ENCODE assay signal across 8 cellular contexts in genomic region chr19:14529254-14530004, GRCh38. TPM values are rescaled to one million over a fixed set of nuclear protein-coding genes. Genes with fewer than 3 reads are reported as not detected.
A peak's percentile ranks its signal among the peaks of the same experiment; 100 is the strongest.
DNase-seq lines count a peak whose midpoint lies in the region; ATAC-seq and TF ChIP-seq lines count a peak whose summit lies in the region.

TECR (plus strand) TSS chr19:14529594; CDS start chr19:14529697, 103 bp downstream.

- peak; percentile 96 for ATAC-seq in HG02870 (IDR thresholded peaks at IDR 0.05; ENCODE audit: unreplicated experiment)
- peak; percentile 97 to 99 (median 98) for ATAC-seq in heart left ventricle
- ATAC-seq in upper lobe of left lung (ENCODE audit: low FRiP score in 2 of 2), result peak; percentile 99 to 100

- H3K27me3 ChIP-seq in heart left ventricle, result no peaks in the 10 kb centered on the region
- H3K27me3 ChIP-seq in upper lobe of left lung, result no peaks in the 10 kb centered on the region

- H3K4me3 ChIP-seq in heart left ventricle, result peak within 1 kb of the TSS; percentile 57 to 91 (median 74)
- H3K4me3 ChIP-seq in upper lobe of left lung, result peak within 1 kb of the TSS; percentile 57 to 90 (median 76)

- in situ Hi-C loops in GM13976 (cut with MboI; ENCODE audit: low sequenced_read_pairs, unreplicated experiment), result no loop called here

- TF ChIP-seq EP300 in upper lobe of left lung (IDR thresholded peaks at IDR 0.05), result peak in 1 of 4 donors; percentile 42

- TF ChIP-seq CTCF in GM13976 (IDR thresholded peaks at IDR 0.05; ENCODE audit: borderline replicate concordance, control extremely low read depth, extremely low read depth, insufficient read depth, missing control alignments), result no peak
- peak in 3 of 12 donors; percentile 2 to 16 (median 13) for TF ChIP-seq CTCF in heart left ventricle (IDR thresholded peaks at IDR 0.05)
- peak in 1 of 6 experiments; percentile 18 for TF ChIP-seq CTCF in upper lobe of left lung (IDR thresholded peaks at IDR 0.05)

- peak; percentile 71 to 97 for TF ChIP-seq POLR2A in heart left ventricle (IDR thresholded peaks at IDR 0.05)
- peak in 3 of 4 donors; percentile 94 to 99 (median 94) for TF ChIP-seq POLR2A in upper lobe of left lung (IDR thresholded peaks at IDR 0.05)

- DNase-seq in GM13976 (ENCODE audit: low spot score) (peak; percentile 98), NCI-H146 treated with DMSO at 0.1 percent for 48 hours (lab: John Stamatoyannopoulos, UW; ENCODE audit: unreplicated experiment) (peak; percentile 99), amniotic epithelial cell (ENCODE audit: low read depth) (peak; percentile 100), heart left ventricle (peak; percentile 99 to 100 (median 100)), posterior cingulate gyrus (peak; percentile 100), upper lobe of left lung (peak; percentile 99 to 100)

- WGBS in heart left ventricle, 4 donors, result 0% methylated on average over 26 to 59 of the region's 59 CpGs
- 1% methylated on average over 11 to 55 of the region's 59 CpGs for WGBS in upper lobe of left lung, 2 donors

- intact Hi-C loops in T-helper 1 cell treated with Interleukin-12 subunit alpha and Interleukin-12 subunit beta and Interleukin-4 antibody, amounts not matched to agents 30 ng/mL and 1 ng/mL, for 36 hours (cut with micrococcal nuclease), result loop anchor here (1.0 to 10.0 kb wide), 13 partner anchors 11 to 1745 kb away; partner anchors contain the start of genes DDX39A, DNAJB1, GIPC1 and IER2
- intact Hi-C loops in heart left ventricle (cut with DNase I), result loop anchor here in 1 of 10 donors (1.0 kb wide), 1 partner anchor 11 kb away; the partner anchor contains the start of gene DNAJB1
- intact Hi-C loops in posterior cingulate gyrus (cut with DNase I), result no loop called here

- H3K9me3 ChIP-seq in heart left ventricle, result no peaks in the 10 kb centered on the region
- no peaks in the 10 kb centered on the region for H3K9me3 ChIP-seq in upper lobe of left lung

- H3K4me1 ChIP-seq in heart left ventricle (peaks cover 0 to 40% (median 24%) of the 10 kb centered on the region in 12 donors), upper lobe of left lung (peaks cover 11 to 30% (median 16%) of the 10 kb centered on the region in 4 donors)

- H3K36me3 ChIP-seq in heart left ventricle (peaks cover 0 to 3% (median 0%) of the 10 kb centered on the region in 9 donors), upper lobe of left lung (no peaks in the 10 kb centered on the region)

- peak within 1 kb of the TSS; percentile 70 to 95 (median 86) for H3K27ac ChIP-seq in heart left ventricle
- H3K27ac ChIP-seq in upper lobe of left lung, result peak within 1 kb of the TSS; percentile 91 to 97 (median 91)

RNA-seq across cellular contexts. Expression of gene TECR, which starts in this region (rescaled TPM):
- 127 and 129 TPM in 2 replicates for total RNA-seq in T-helper 1 cell treated with Interleukin-12 subunit alpha and Interleukin-12 subunit beta and Interleukin-4 antibody, amounts not matched to agents 30 ng/mL and 1 ng/mL, for 36 hours
- 10 to 100 TPM; 48.1 to 88.4 (median 71.7) TPM for total RNA-seq in heart left ventricle
- 100 to 1,000 TPM in 1 of 2 donors, 10 to 100 TPM in 1; 71.4 to 102 TPM for polyA plus RNA-seq in heart left ventricle
- total RNA-seq in upper lobe of left lung, result 100 to 1,000 TPM in 2 of 6 donors, 10 to 100 TPM in 4; 54.0 to 124 (median 80.6) TPM

Comparison
In these comparisons a context has a peak if more than half of its experiments do, and no peak if none do; other contexts are left out.
1. Peak in every context shown above with its lines: DNase-seq, ATAC-seq, H3K4me3 ChIP-seq and H3K27ac ChIP-seq.